In genomic region chr6:75427342-75427741, GRCh38 we compare ENCODE assay signal across 18 cellular contexts.
"Had no signal": no experiment of that assay in that cellular context is flagged by ENCODE, and none has a peak within 500 bp of the region (broad histone marks: within the 10 kb centered on the region; RNA-seq: fewer than 3 reads in every experiment).

No MANE protein-coding gene starts in this region.

- H3K4me1 ChIP-seq: lower lobe of right lung, pancreas, right lobe of liver, thyroid gland had no signal

- H3K36me3 ChIP-seq: esophagus squamous epithelium, lower lobe of right lung, neutrophil, pancreas, right lobe of liver, stomach, thyroid gland had no signal

- H3K36me3 Mint-ChIP-seq: naive thymus-derived CD8-positive, alpha-beta T cell; type B pancreatic cell had no signal

- H3K27me3 ChIP-seq: esophagus squamous epithelium, neutrophil, pancreas, right lobe of liver, stomach, thyroid gland had no signal

- H3K27ac Mint-ChIP-seq: effector memory CD8-positive, alpha-beta T cell; naive thymus-derived CD8-positive, alpha-beta T cell; type B pancreatic cell had no signal

- H3K27ac ChIP-seq: esophagus squamous epithelium, lower lobe of right lung, neutrophil, pancreas, right lobe of liver, stomach, thyroid gland had no signal

- H3K27me3 Mint-ChIP-seq: type B pancreatic cell had no signal

- H3K4me3 ChIP-seq: esophagus squamous epithelium, lower lobe of right lung, pancreas, right lobe of liver, stomach, thyroid gland had no signal

- H3K9me3 Mint-ChIP-seq: effector memory CD8-positive, alpha-beta T cell; neural crest cell had no signal

- DNase-seq: cortex of kidney; effector memory CD8-positive, alpha-beta T cell; erythroblast; esophagus squamous epithelium; left ventricle myocardium superior; lower lobe of right lung; naive thymus-derived CD8-positive, alpha-beta T cell; pancreas; right lobe of liver; small intestine; stimulated activated CD4-positive, alpha-beta T cell treated with anti-CD3 and anti-CD28 coated beads, Interleukin-15, amount 100 ng/mL, for 24 hours; stimulated activated CD4-positive, alpha-beta T cell treated with anti-CD3 and anti-CD28 coated beads, Interleukin-2, amount 100 ng/mL, for 48 hours; stimulated activated naive CD4-positive, alpha-beta T cell treated with Interleukin-2 at 50 U/mL for 16 hours; stomach; thyroid gland had no signal

- ATAC-seq: effector memory CD8-positive, alpha-beta T cell; left ventricle myocardium superior; lower lobe of right lung; naive thymus-derived CD8-positive, alpha-beta T cell; pancreas; right lobe of liver had no signal

- H3K4me3 Mint-ChIP-seq: effector memory CD8-positive, alpha-beta T cell; naive thymus-derived CD8-positive, alpha-beta T cell; neural crest cell; type B pancreatic cell had no signal

- H3K9me3 ChIP-seq: esophagus squamous epithelium, lower lobe of right lung, neutrophil, pancreas, right lobe of liver, stomach, thyroid gland had no signal
